In genomic region chr3:130729154-130729553, GRCh38 we compare ENCODE assay signal across 1 cellular context.
TF ChIP-seq lines count a peak whose summit lies in the region.

No MANE protein-coding gene starts in this region.

TF ChIP-seq in HepG2, 621 proteins besides CTCF, POLR2A, EP300 and RAD21 (continued from another document):
- no peak for TF ChIP-seq IRF1 (CRISPR knock-in tag; IDR thresholded peaks at IDR 0.05; ENCODE audit: low read depth)
- TF ChIP-seq PHF21A (CRISPR knock-in tag; IDR thresholded peaks at IDR 0.05): no peak
- TF ChIP-seq ZNF576 (CRISPR knock-in tag; IDR thresholded peaks at IDR 0.05): no peak
- no peak for TF ChIP-seq ZBTB1 (CRISPR knock-in tag; IDR thresholded peaks at IDR 0.05; ENCODE audit: borderline replicate concordance)
- TF ChIP-seq THYN1 (CRISPR knock-in tag; IDR thresholded peaks at IDR 0.05; ENCODE audit: borderline replicate concordance, low read depth): no peak
- TF ChIP-seq HNF1B (CRISPR knock-in tag; IDR thresholded peaks at IDR 0.05): no peak
- TF ChIP-seq ZNF407 (CRISPR knock-in tag; IDR thresholded peaks at IDR 0.05; ENCODE audit: not compliant biosample characterization): no peak
- TF ChIP-seq ZNF460 (CRISPR knock-in tag; IDR thresholded peaks at IDR 0.05; ENCODE audit: borderline replicate concordance): no peak
- TF ChIP-seq SOX6 (IDR thresholded peaks at IDR 0.05): no peak
- TF ChIP-seq SOX6 (CRISPR knock-in tag; IDR thresholded peaks at IDR 0.05): no peak
- TF ChIP-seq CENPT (CRISPR knock-in tag; IDR thresholded peaks at IDR 0.05; ENCODE audit: low read depth): no peak
- no peak for TF ChIP-seq ZNF558 (CRISPR knock-in tag; IDR thresholded peaks at IDR 0.05; ENCODE audit: borderline replicate concordance)
- no peak for TF ChIP-seq ZNF639 (CRISPR knock-in tag; conservative IDR thresholded peaks at IDR 0.05)
- no peak for TF ChIP-seq NFAT5 (CRISPR knock-in tag; IDR thresholded peaks at IDR 0.05)
